ENCODE assay signal across 8 cellular contexts in genomic region chr2:5690718-5691658, GRCh38. TPM values are rescaled to one million over a fixed set of nuclear protein-coding genes. Genes with fewer than 3 reads are reported as not detected.
DNase-seq lines count a peak whose midpoint lies in the region; ATAC-seq and TF ChIP-seq lines count a peak whose summit lies in the region.
"Had no signal": no experiment of that assay in that cellular context is flagged by ENCODE, and none has a peak within 500 bp of the region (broad histone marks: within the 10 kb centered on the region; RNA-seq: fewer than 3 reads in every experiment).

No MANE protein-coding gene starts in this region.

- no peak for TF ChIP-seq CTCF in HFF-Myc (IDR thresholded peaks at IDR 0.05; ENCODE audit: low read depth, low read length, missing control alignments)
- no peak for TF ChIP-seq CTCF in foreskin keratinocyte (conservative IDR thresholded peaks at IDR 0.05)
- TF ChIP-seq CTCF in GM20000 (IDR thresholded peaks at IDR 0.05; ENCODE audit: extremely low read depth, missing control alignments) = no peak

- peaks cover 5% of the 10 kb centered on the region for H3K9me3 Mint-ChIP-seq in activated T-cell treated with anti-CD3 and anti-CD28 coated beads, Interleukin-2, amount 50 U/mL, for 24 hours

- H3K4me1 ChIP-seq in foreskin keratinocyte = peaks cover 6% of the 10 kb centered on the region

- H3K27me3 Mint-ChIP-seq in activated T-cell treated with anti-CD3 and anti-CD28 coated beads, Interleukin-2, amount 50 U/mL, for 24 hours = peaks cover 73% of the 10 kb centered on the region

- H3K4me3 ChIP-seq in HFF-Myc (replicated peaks; ENCODE audit: low read depth, low read length) = peak overlapping the region; percentile 55
- H3K4me3 ChIP-seq: lung had no signal

- DNase-seq in HFF-Myc (ENCODE audit: extremely low read depth, low read depth) (no peak), NCI-H82 treated with DMSO at 0.1 percent for 48 hours (lab: John Stamatoyannopoulos, UW; ENCODE audit: unreplicated experiment) (peak; percentile 64), foreskin keratinocyte (peak in 1 of 2 donors; percentile 64), retina (peak; percentile 96), GM20000 (ENCODE audit: low spot score) (no peak)
- DNase-seq in activated T-cell treated with anti-CD3 and anti-CD28 coated beads, Interleukin-2, amount 50 U/mL, for 24 hours = no peak
- no peak for DNase-seq in activated naive CD4-positive, alpha-beta T cell treated with anti-CD3 and anti-CD28 coated beads, Interleukin-2, amount 50 U/mL, for 16 hours

- H3K27me3 ChIP-seq in foreskin keratinocyte = peaks cover 62% of the 10 kb centered on the region

- no peak overlapping the region for H3K27ac ChIP-seq in foreskin keratinocyte

- H3K27ac Mint-ChIP-seq in activated T-cell treated with anti-CD3 and anti-CD28 coated beads, Interleukin-2, amount 50 U/mL, for 24 hours = no peak overlapping the region

- no peaks in the 10 kb centered on the region for H3K36me3 Mint-ChIP-seq in activated T-cell treated with anti-CD3 and anti-CD28 coated beads, Interleukin-2, amount 50 U/mL, for 24 hours (ENCODE audit: low read depth)

- peaks cover 17% of the 10 kb centered on the region for H3K4me1 Mint-ChIP-seq in activated T-cell treated with anti-CD3 and anti-CD28 coated beads, Interleukin-2, amount 50 U/mL, for 24 hours (ENCODE audit: low read depth)

- H3K4me3 Mint-ChIP-seq in activated T-cell treated with anti-CD3 and anti-CD28 coated beads, Interleukin-2, amount 50 U/mL, for 24 hours = no peak overlapping the region

- peak; percentile 29 for ATAC-seq in foreskin keratinocyte

RNA-seq across cellular contexts. Expression of gene SOX11, which starts 1.2 kb away (rescaled TPM):
- total RNA-seq in foreskin keratinocyte = 3.4 and 3.8 TPM in 2 replicates
- 1.5 and 1.7 TPM in 2 replicates for polyA plus RNA-seq in foreskin keratinocyte

Comparison
In these comparisons a context has a peak if more than half of its experiments do, and no peak if none do; other contexts are left out.
1. DNase-seq: peak in NCI-H82 treated with DMSO at 0.1 percent for 48 hours (single experiment) and retina (single experiment); none in HFF-Myc (single experiment), GM20000 (single experiment), activated T-cell treated with anti-CD3 and anti-CD28 coated beads, Interleukin-2, amount 50 U/mL, for 24 hours (single experiment) and activated naive CD4-positive, alpha-beta T cell treated with anti-CD3 and anti-CD28 coated beads, Interleukin-2, amount 50 U/mL, for 16 hours (single experiment).